ENCODE assay signal across 1 cellular context in the genomic region with DNA sequence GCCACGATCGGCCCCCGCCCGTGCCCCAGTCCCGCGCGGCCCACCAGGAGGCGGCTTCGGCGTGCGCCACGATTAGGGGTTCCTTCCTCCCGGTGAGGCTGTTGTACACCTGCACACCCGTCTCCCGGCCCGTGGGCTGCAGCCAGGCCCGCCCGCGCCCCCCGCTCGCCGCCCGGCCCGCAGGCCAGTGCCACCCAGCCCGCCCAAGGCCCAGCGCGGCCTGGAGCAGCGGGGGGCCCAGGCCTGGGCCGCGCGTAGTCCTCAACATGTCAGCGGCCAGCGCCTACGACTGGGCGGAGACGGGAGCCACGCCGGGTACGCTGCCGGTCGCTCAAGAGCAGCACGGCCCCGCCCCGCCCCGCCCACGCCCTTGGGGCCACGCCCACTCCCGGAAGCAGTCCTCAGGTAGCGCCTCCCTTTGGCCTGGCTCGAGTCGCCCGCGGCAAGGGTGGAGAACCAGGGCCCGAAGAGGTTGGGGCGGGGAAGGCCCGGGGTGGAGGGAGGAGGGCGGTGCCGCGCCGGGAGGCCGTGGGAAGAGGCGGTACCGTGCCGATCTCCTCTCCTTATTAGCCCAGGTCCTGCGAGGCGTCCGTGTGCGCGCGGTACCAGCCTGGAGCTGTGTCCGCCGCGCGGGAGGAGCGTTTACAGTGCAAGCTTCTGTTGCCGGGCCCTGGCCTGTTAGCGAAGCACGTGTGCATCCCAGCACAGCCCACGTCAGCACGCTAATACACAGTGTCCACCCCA.
TF ChIP-seq lines count a peak whose summit lies in the region.

A gene with protein sequence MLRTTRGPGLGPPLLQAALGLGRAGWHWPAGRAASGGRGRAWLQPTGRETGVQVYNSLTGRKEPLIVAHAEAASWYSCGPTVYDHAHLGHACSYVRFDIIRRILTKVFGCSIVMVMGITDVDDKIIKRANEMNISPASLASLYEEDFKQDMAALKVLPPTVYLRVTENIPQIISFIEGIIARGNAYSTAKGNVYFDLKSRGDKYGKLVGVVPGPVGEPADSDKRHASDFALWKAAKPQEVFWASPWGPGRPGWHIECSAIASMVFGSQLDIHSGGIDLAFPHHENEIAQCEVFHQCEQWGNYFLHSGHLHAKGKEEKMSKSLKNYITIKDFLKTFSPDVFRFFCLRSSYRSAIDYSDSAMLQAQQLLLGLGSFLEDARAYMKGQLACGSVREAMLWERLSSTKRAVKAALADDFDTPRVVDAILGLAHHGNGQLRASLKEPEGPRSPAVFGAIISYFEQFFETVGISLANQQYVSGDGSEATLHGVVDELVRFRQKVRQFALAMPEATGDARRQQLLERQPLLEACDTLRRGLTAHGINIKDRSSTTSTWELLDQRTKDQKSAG (minus strand): TSS at position 291 of the 744 bp plus-strand sequence. CDS start 23 bp downstream, at position 268.

TF ChIP-seq in HepG2, 621 proteins besides CTCF, POLR2A, EP300 and RAD21 (continued from another document and continues in another):
- TF ChIP-seq, protein P1, sequence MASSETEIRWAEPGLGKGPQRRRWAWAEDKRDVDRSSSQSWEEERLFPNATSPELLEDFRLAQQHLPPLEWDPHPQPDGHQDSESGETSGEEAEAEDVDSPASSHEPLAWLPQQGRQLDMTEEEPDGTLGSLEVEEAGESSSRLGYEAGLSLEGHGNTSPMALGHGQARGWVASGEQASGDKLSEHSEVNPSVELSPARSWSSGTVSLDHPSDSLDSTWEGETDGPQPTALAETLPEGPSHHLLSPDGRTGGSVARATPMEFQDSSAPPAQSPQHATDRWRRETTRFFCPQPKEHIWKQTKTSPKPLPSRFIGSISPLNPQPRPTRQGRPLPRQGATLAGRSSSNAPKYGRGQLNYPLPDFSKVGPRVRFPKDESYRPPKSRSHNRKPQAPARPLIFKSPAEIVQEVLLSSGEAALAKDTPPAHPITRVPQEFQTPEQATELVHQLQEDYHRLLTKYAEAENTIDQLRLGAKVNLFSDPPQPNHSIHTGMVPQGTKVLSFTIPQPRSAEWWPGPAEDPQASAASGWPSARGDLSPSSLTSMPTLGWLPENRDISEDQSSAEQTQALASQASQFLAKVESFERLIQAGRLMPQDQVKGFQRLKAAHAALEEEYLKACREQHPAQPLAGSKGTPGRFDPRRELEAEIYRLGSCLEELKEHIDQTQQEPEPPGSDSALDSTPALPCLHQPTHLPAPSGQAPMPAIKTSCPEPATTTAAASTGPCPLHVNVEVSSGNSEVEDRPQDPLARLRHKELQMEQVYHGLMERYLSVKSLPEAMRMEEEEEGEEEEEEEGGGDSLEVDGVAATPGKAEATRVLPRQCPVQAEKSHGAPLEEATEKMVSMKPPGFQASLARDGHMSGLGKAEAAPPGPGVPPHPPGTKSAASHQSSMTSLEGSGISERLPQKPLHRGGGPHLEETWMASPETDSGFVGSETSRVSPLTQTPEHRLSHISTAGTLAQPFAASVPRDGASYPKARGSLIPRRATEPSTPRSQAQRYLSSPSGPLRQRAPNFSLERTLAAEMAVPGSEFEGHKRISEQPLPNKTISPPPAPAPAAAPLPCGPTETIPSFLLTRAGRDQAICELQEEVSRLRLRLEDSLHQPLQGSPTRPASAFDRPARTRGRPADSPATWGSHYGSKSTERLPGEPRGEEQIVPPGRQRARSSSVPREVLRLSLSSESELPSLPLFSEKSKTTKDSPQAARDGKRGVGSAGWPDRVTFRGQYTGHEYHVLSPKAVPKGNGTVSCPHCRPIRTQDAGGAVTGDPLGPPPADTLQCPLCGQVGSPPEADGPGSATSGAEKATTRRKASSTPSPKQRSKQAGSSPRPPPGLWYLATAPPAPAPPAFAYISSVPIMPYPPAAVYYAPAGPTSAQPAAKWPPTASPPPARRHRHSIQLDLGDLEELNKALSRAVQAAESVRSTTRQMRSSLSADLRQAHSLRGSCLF (CRISPR knock-in tag; IDR thresholded peaks at IDR 0.05; ENCODE audit: borderline replicate concordance) = no peak
- TF ChIP-seq HOXA5 (CRISPR knock-in tag; IDR thresholded peaks at IDR 0.05) (no peak), POLR2AphosphoS2 (IDR thresholded peaks at IDR 0.05; ENCODE audit: low read depth, low read length) (no peak), ARNT2 (CRISPR knock-in tag; IDR thresholded peaks at IDR 0.05; ENCODE audit: low read depth) (peak; percentile 60; the same call in 1 of the 2 replicates), NCOA2 (CRISPR knock-in tag; IDR thresholded peaks at IDR 0.05) (no peak), SETDB1 (CRISPR knock-in tag; IDR thresholded peaks at IDR 0.05; ENCODE audit: borderline replicate concordance) (no peak), ZNF556 (CRISPR knock-in tag; IDR thresholded peaks at IDR 0.05; ENCODE audit: borderline replicate concordance) (peak; percentile 30; the same call in 1 of the 2 replicates), ZNF430 (CRISPR knock-in tag; IDR thresholded peaks at IDR 0.05) (no peak), ZNF446 (CRISPR knock-in tag; IDR thresholded peaks at IDR 0.05) (no peak), ZNF546 (CRISPR knock-in tag; conservative IDR thresholded peaks at IDR 0.05) (no peak), DNMT3B (CRISPR knock-in tag; conservative IDR thresholded peaks at IDR 0.05) (no peak), SAFB2 (CRISPR knock-in tag; IDR thresholded peaks at IDR 0.05; ENCODE audit: borderline replicate concordance, low read depth) (peak; percentile 54; the same call in 1 of the 2 replicates), ZNF326 (CRISPR knock-in tag; IDR thresholded peaks at IDR 0.05; ENCODE audit: borderline replicate concordance) (no peak), ZNF724P (CRISPR knock-in tag; IDR thresholded peaks at IDR 0.05; ENCODE audit: borderline replicate concordance) (no peak), CHD2 (IDR thresholded peaks at IDR 0.05; ENCODE audit: low read depth, low read length) (peak; percentile 41; the same call in 1 of the 2 replicates), ZNF333 (CRISPR knock-in tag; IDR thresholded peaks at IDR 0.05; ENCODE audit: borderline replicate concordance) (no peak), MIER2 (CRISPR knock-in tag; IDR thresholded peaks at IDR 0.05) (no peak), ZC3H4 (CRISPR knock-in tag; IDR thresholded peaks at IDR 0.05; ENCODE audit: borderline replicate concordance) (no peak), ZNF20 (CRISPR knock-in tag; IDR thresholded peaks at IDR 0.05) (no peak), TAF1 (CRISPR knock-in tag; IDR thresholded peaks at IDR 0.05) (peak; percentile 74), ERF (CRISPR knock-in tag; IDR thresholded peaks at IDR 0.05) (peak; percentile 41; the same call in 1 of the 2 replicates), ZNF230 (CRISPR knock-in tag; IDR thresholded peaks at IDR 0.05) (no peak), ATF7-NPFF (CRISPR knock-in tag; IDR thresholded peaks at IDR 0.05; ENCODE audit: low read depth) (no peak), JUND (CRISPR knock-in tag; IDR thresholded peaks at IDR 0.05) (peak; percentile 48; the same call in 1 of the 2 replicates), ZNF251 (CRISPR knock-in tag; IDR thresholded peaks at IDR 0.05) (no peak), STAG1 (CRISPR knock-in tag; IDR thresholded peaks at IDR 0.05) (peak; percentile 28; the same call in 1 of the 2 replicates), FOXO1 (CRISPR knock-in tag; IDR thresholded peaks at IDR 0.05) (no peak; the same call in 1 of the 2 replicates), PHF21A (CRISPR knock-in tag; IDR thresholded peaks at IDR 0.05) (peak; percentile 65), ZNF205 (CRISPR knock-in tag; IDR thresholded peaks at IDR 0.05) (no peak)
- TF ChIP-seq, protein P2, sequence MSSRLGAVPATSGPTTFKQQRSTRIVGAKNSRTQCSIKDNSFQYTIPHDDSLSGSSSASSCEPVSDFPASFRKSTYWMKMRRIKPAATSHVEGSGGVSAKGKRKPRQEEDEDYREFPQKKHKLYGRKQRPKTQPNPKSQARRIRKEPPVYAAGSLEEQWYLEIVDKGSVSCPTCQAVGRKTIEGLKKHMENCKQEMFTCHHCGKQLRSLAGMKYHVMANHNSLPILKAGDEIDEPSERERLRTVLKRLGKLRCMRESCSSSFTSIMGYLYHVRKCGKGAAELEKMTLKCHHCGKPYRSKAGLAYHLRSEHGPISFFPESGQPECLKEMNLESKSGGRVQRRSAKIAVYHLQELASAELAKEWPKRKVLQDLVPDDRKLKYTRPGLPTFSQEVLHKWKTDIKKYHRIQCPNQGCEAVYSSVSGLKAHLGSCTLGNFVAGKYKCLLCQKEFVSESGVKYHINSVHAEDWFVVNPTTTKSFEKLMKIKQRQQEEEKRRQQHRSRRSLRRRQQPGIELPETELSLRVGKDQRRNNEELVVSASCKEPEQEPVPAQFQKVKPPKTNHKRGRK (CRISPR knock-in tag; IDR thresholded peaks at IDR 0.05) = no peak
- TF ChIP-seq, protein P3, sequence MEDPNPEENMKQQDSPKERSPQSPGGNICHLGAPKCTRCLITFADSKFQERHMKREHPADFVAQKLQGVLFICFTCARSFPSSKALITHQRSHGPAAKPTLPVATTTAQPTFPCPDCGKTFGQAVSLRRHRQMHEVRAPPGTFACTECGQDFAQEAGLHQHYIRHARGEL (CRISPR knock-in tag; IDR thresholded peaks at IDR 0.05) = no peak
- TF ChIP-seq, protein P4, sequence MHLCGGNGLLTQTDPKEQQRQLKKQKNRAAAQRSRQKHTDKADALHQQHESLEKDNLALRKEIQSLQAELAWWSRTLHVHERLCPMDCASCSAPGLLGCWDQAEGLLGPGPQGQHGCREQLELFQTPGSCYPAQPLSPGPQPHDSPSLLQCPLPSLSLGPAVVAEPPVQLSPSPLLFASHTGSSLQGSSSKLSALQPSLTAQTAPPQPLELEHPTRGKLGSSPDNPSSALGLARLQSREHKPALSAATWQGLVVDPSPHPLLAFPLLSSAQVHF (CRISPR knock-in tag; IDR thresholded peaks at IDR 0.05) = no peak
- TF ChIP-seq, protein P5, sequence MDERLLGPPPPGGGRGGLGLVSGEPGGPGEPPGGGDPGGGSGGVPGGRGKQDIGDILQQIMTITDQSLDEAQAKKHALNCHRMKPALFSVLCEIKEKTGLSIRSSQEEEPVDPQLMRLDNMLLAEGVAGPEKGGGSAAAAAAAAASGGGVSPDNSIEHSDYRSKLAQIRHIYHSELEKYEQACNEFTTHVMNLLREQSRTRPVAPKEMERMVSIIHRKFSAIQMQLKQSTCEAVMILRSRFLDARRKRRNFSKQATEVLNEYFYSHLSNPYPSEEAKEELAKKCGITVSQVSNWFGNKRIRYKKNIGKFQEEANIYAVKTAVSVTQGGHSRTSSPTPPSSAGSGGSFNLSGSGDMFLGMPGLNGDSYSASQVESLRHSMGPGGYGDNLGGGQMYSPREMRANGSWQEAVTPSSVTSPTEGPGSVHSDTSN (CRISPR knock-in tag; IDR thresholded peaks at IDR 0.05) = no peak
- TF ChIP-seq, protein P6, sequence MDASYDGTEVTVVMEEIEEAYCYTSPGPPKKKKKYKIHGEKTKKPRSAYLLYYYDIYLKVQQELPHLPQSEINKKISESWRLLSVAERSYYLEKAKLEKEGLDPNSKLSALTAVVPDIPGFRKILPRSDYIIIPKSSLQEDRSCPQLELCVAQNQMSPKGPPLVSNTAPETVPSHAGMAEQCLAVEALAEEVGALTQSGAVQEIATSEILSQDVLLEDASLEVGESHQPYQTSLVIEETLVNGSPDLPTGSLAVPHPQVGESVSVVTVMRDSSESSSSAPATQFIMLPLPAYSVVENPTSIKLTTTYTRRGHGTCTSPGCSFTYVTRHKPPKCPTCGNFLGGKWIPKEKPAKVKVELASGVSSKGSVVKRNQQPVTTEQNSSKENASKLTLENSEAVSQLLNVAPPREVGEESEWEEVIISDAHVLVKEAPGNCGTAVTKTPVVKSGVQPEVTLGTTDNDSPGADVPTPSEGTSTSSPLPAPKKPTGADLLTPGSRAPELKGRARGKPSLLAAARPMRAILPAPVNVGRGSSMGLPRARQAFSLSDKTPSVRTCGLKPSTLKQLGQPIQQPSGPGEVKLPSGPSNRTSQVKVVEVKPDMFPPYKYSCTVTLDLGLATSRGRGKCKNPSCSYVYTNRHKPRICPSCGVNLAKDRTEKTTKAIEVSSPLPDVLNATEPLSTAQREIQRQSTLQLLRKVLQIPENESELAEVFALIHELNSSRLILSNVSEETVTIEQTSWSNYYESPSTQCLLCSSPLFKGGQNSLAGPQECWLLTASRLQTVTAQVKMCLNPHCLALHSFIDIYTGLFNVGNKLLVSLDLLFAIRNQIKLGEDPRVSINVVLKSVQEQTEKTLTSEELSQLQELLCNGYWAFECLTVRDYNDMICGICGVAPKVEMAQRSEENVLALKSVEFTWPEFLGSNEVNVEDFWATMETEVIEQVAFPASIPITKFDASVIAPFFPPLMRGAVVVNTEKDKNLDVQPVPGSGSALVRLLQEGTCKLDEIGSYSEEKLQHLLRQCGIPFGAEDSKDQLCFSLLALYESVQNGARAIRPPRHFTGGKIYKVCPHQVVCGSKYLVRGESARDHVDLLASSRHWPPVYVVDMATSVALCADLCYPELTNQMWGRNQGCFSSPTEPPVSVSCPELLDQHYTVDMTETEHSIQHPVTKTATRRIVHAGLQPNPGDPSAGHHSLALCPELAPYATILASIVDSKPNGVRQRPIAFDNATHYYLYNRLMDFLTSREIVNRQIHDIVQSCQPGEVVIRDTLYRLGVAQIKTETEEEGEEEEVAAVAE (CRISPR knock-in tag; IDR thresholded peaks at IDR 0.05; ENCODE audit: borderline replicate concordance) = no peak; the same call in 1 of the 2 replicates
- TF ChIP-seq, protein P7, sequence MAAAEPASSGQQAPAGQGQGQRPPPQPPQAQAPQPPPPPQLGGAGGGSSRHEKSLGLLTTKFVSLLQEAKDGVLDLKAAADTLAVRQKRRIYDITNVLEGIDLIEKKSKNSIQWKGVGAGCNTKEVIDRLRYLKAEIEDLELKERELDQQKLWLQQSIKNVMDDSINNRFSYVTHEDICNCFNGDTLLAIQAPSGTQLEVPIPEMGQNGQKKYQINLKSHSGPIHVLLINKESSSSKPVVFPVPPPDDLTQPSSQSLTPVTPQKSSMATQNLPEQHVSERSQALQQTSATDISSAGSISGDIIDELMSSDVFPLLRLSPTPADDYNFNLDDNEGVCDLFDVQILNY (CRISPR knock-in tag; conservative IDR thresholded peaks at IDR 0.05) = no peak; the same call in 1 of the 2 replicates
- TF ChIP-seq, protein P8, sequence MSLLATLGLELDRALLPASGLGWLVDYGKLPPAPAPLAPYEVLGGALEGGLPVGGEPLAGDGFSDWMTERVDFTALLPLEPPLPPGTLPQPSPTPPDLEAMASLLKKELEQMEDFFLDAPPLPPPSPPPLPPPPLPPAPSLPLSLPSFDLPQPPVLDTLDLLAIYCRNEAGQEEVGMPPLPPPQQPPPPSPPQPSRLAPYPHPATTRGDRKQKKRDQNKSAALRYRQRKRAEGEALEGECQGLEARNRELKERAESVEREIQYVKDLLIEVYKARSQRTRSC (CRISPR knock-in tag; IDR thresholded peaks at IDR 0.05; ENCODE audit: low read depth) = no peak
- TF ChIP-seq, protein P9, sequence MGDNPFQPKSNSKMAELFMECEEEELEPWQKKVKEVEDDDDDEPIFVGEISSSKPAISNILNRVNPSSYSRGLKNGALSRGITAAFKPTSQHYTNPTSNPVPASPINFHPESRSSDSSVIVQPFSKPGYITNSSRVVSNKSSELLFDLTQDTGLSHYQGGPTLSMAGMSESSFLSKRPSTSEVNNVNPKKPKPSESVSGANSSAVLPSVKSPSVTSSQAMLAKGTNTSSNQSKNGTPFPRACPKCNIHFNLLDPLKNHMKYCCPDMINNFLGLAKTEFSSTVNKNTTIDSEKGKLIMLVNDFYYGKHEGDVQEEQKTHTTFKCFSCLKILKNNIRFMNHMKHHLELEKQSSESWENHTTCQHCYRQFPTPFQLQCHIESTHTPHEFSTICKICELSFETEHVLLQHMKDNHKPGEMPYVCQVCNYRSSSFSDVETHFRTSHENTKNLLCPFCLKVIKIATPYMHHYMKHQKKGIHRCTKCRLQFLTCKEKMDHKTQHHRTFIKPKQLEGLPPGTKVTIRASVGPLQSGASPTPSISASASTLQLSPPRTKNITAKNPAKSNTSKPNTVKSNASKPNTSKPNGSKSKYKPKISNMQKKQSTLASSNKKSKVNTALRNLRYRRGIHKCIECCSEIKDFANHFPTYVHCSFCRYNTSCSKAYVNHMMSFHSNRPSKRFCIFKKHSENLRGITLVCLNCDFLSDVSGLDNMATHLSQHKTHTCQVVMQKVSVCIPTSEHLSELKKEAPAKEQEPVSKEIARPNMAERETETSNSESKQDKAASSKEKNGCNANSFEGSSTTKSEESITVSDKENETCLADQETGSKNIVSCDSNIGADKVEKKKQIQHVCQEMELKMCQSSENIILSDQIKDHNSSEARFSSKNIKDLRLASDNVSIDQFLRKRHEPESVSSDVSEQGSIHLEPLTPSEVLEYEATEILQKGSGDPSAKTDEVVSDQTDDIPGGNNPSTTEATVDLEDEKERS (CRISPR knock-in tag; IDR thresholded peaks at IDR 0.05) = no peak
